In genomic region chr7:75162495-75162894, GRCh38 we compare ENCODE assay signal across 5 cellular contexts.
A peak's percentile ranks its signal among the peaks of the same experiment; 100 is the strongest.
DNase-seq lines count a peak whose midpoint lies in the region; ATAC-seq and TF ChIP-seq lines count a peak whose summit lies in the region.
"Not testable (repeated sequence)": the region's sequence is repeated elsewhere in the genome, so short reads cannot be mapped to it uniquely, and the experiment has no call there.

No MANE protein-coding gene starts in this region.

- not testable (repeated sequence) for TF ChIP-seq CTCF in DND-41 (IDR thresholded peaks at IDR 0.05; ENCODE audit: borderline replicate concordance, extremely low read depth, low read length, poor library complexity, severe bottlenecking)

- not testable (repeated sequence) for H3K4me1 Mint-ChIP-seq in naive B cell; stimulated activated memory B cell treated with anti-CD40 and anti-IgM and Interleukin-4, amounts not matched to agents 10 μg/mL and 1 μg/mL and 100 μg/mL, for 72 hours; stimulated activated naive CD8-positive, alpha-beta T cell treated with anti-CD3 and anti-CD28 coated beads, Interleukin-15, amount 100 ng/mL, for 72 hours

- peak overlapping the region in 1 of 6 donors; percentile 11 for H3K27ac Mint-ChIP-seq in naive B cell
- H3K27ac Mint-ChIP-seq in stimulated activated memory B cell treated with anti-CD40 and anti-IgM and Interleukin-4, amounts not matched to agents 10 μg/mL and 1 μg/mL and 100 μg/mL, for 72 hours; stimulated activated naive CD8-positive, alpha-beta T cell treated with anti-CD3 and anti-CD28 coated beads, Interleukin-15, amount 100 ng/mL, for 72 hours: not testable (repeated sequence)

- H3K9me3 Mint-ChIP-seq in naive B cell; stimulated activated memory B cell treated with anti-CD40 and anti-IgM and Interleukin-4, amounts not matched to agents 10 μg/mL and 1 μg/mL and 100 μg/mL, for 72 hours; stimulated activated naive CD8-positive, alpha-beta T cell treated with anti-CD3 and anti-CD28 coated beads, Interleukin-15, amount 100 ng/mL, for 72 hours: not testable (repeated sequence)

- H2AFZ ChIP-seq in DND-41 (ENCODE audit: low read depth, low read length): not testable (repeated sequence)

- H3K9me3 ChIP-seq in DND-41 (ENCODE audit: insufficient read depth, low read length, severe bottlenecking): not testable (repeated sequence)

- not testable (repeated sequence) for H3K27me3 ChIP-seq in DND-41 (ENCODE audit: insufficient read depth, low read length, poor library complexity)

- not testable (repeated sequence) for H3K4me3 ChIP-seq in DND-41 (ENCODE audit: low read depth in 1 of 2, low read length in 2 of 2)

- H3K27ac ChIP-seq in DND-41 (ENCODE audit: low read length): not testable (repeated sequence)

- not testable (repeated sequence) for H3K9ac ChIP-seq in DND-41 (ENCODE audit: low read depth, low read length)

- H3K27me3 Mint-ChIP-seq in naive B cell; stimulated activated memory B cell treated with anti-CD40 and anti-IgM and Interleukin-4, amounts not matched to agents 10 μg/mL and 1 μg/mL and 100 μg/mL, for 72 hours; stimulated activated naive CD8-positive, alpha-beta T cell treated with anti-CD3 and anti-CD28 coated beads, Interleukin-15, amount 100 ng/mL, for 72 hours: not testable (repeated sequence)

- not testable (repeated sequence) for H3K36me3 Mint-ChIP-seq in naive B cell; stimulated activated memory B cell treated with anti-CD40 and anti-IgM and Interleukin-4, amounts not matched to agents 10 μg/mL and 1 μg/mL and 100 μg/mL, for 72 hours

- 0 out of 3 replicates have a peak, but pooled peaks have one; percentile 18 for ATAC-seq in DND-41 (ENCODE audit: insufficient read depth, low read depth)
- ATAC-seq in esophagus mucosa: peak; percentile 9
- ATAC-seq in naive B cell (ENCODE audit: low read depth in 2 of 2): peak; percentile 53 to 54
- peak; percentile 14 for ATAC-seq in stimulated activated memory B cell treated with anti-CD40 and anti-IgM and Interleukin-4, amounts not matched to agents 10 μg/mL and 1 μg/mL and 100 μg/mL, for 72 hours
- peak; percentile 10 for ATAC-seq in stimulated activated naive CD8-positive, alpha-beta T cell treated with anti-CD3 and anti-CD28 coated beads, Interleukin-15, amount 100 ng/mL, for 72 hours

- not testable (repeated sequence) for DNase-seq in DND-41; naive B cell; stimulated activated naive CD8-positive, alpha-beta T cell treated with anti-CD3 and anti-CD28 coated beads, Interleukin-15, amount 100 ng/mL, for 72 hours

- H3K4me1 ChIP-seq in DND-41 (ENCODE audit: insufficient read depth, low read length): not testable (repeated sequence)

- not testable (repeated sequence) for H3K36me3 ChIP-seq in DND-41 (ENCODE audit: insufficient read depth, low read length)

- not testable (repeated sequence) for H3K4me2 ChIP-seq in DND-41 (ENCODE audit: insufficient read depth, low read length)

- not testable (repeated sequence) for H3K79me2 ChIP-seq in DND-41 (ENCODE audit: insufficient read depth, low read length)

- H3K4me3 Mint-ChIP-seq in naive B cell: peak overlapping the region in 1 of 8 donors; percentile 16
- H3K4me3 Mint-ChIP-seq in stimulated activated memory B cell treated with anti-CD40 and anti-IgM and Interleukin-4, amounts not matched to agents 10 μg/mL and 1 μg/mL and 100 μg/mL, for 72 hours; stimulated activated naive CD8-positive, alpha-beta T cell treated with anti-CD3 and anti-CD28 coated beads, Interleukin-15, amount 100 ng/mL, for 72 hours: not testable (repeated sequence)

- not testable (repeated sequence) for H4K20me1 ChIP-seq in DND-41 (ENCODE audit: insufficient read depth, low read length)
